ENCODE assay signal across 17 cellular contexts in genomic region chr13:80438521-80438920, GRCh38.
DNase-seq lines count a peak whose midpoint lies in the region; ATAC-seq and TF ChIP-seq lines count a peak whose summit lies in the region.
"Had no signal": no experiment of that assay in that cellular context is flagged by ENCODE, and none has a peak within 500 bp of the region (broad histone marks: within the 10 kb centered on the region; RNA-seq: fewer than 3 reads in every experiment).

No MANE protein-coding gene starts in this region.

- ATAC-seq in heart left ventricle, result no peak
- ATAC-seq in Right ventricle myocardium inferior, result no peak
- ATAC-seq in gastrocnemius medialis, result no peak
- no peak for ATAC-seq in HG03469 (IDR thresholded peaks at IDR 0.05; ENCODE audit: unreplicated experiment)
- ATAC-seq: A549; CD8-positive, alpha-beta T cell had no signal

- H3K4me3 ChIP-seq in heart left ventricle (no peak overlapping the region), right atrium auricular region (no peak overlapping the region), left ventricle myocardium inferior (no peak overlapping the region), gastrocnemius medialis (no peak overlapping the region)
- H3K4me3 ChIP-seq: A549; BLaER1 treated with 17β-estradiol and CSF1 and Interleukin-3, amounts not matched to agents 10 nM and 100 nM had no signal

- TF ChIP-seq POLR2A in heart left ventricle (IDR thresholded peaks at IDR 0.05) (no peak), gastrocnemius medialis (IDR thresholded peaks at IDR 0.05) (no peak)

- no peaks in the 10 kb centered on the region for H3K27me3 ChIP-seq in heart left ventricle
- H3K27me3 ChIP-seq in right atrium auricular region, result no peaks in the 10 kb centered on the region
- H3K27me3 ChIP-seq in left ventricle myocardium inferior (ENCODE audit: low read depth), result no peaks in the 10 kb centered on the region
- H3K27me3 ChIP-seq in gastrocnemius medialis, result no peaks in the 10 kb centered on the region

- H3K27ac ChIP-seq in heart left ventricle, result peak overlapping the region in 8 of 12 donors; percentile 4 to 85 (median 68)
- H3K27ac ChIP-seq in right atrium auricular region, result no peak overlapping the region
- H3K27ac ChIP-seq in left ventricle myocardium inferior (replicated peaks), result peak overlapping the region; percentile 79
- H3K27ac ChIP-seq in gastrocnemius medialis, result peak overlapping the region in 3 of 4 donors; percentile 52 to 60 (median 53)
- H3K27ac ChIP-seq: 22Rv1; A549; BLaER1 treated with 17β-estradiol and CSF1 and Interleukin-3, amounts not matched to agents 10 nM and 100 nM; C4-2B had no signal

- H3K36me3 ChIP-seq in heart left ventricle (no peaks in the 10 kb centered on the region), right atrium auricular region (no peaks in the 10 kb centered on the region), left ventricle myocardium inferior (no peaks in the 10 kb centered on the region), gastrocnemius medialis (no peaks in the 10 kb centered on the region)
- H3K36me3 ChIP-seq: BLaER1 treated with 17β-estradiol and CSF1 and Interleukin-3, amounts not matched to agents 10 nM and 100 nM had no signal

- intact Hi-C loops in heart left ventricle (cut with DNase I) (no loop called here), left ventricle myocardium inferior (cut with micrococcal nuclease) (no loop called here), Right ventricle myocardium inferior (cut with DNase I) (loop anchor here (5.0 kb wide), 1 partner anchor 76 kb away; no protein-coding TSS in a partner anchor), gastrocnemius medialis (cut with DNase I; ENCODE audit: low total_unique reads) (no loop called here)

- no peaks in the 10 kb centered on the region for H3K9me3 ChIP-seq in heart left ventricle
- H3K9me3 ChIP-seq in right atrium auricular region, result no peaks in the 10 kb centered on the region
- peaks cover 4% of the 10 kb centered on the region for H3K9me3 ChIP-seq in left ventricle myocardium inferior (replicated peaks)
- H3K9me3 ChIP-seq in gastrocnemius medialis, result no peaks in the 10 kb centered on the region
- H3K9me3 ChIP-seq: A549, Caco-2 had no signal

- in situ Hi-C loops in gastrocnemius medialis (cut with MboI; ENCODE audit: low sequenced_read_pairs in 4 of 4), result no loop called here

- peaks cover 0 to 38% (median 7%) of the 10 kb centered on the region in 12 donors for H3K4me1 ChIP-seq in heart left ventricle
- H3K4me1 ChIP-seq in right atrium auricular region, result no peaks in the 10 kb centered on the region
- peaks cover 19% of the 10 kb centered on the region for H3K4me1 ChIP-seq in left ventricle myocardium inferior
- H3K4me1 ChIP-seq in gastrocnemius medialis, result peaks cover 0 to 15% of the 10 kb centered on the region in 2 donors
- H3K4me1 ChIP-seq: A549, Caco-2 had no signal

- whole genome bisulfite sequencing in heart left ventricle, 4 donors, result 93 to 99% (median 96%) methylated on average over 3 of the region's 3 CpGs

- no peak for TF ChIP-seq CTCF in heart left ventricle (IDR thresholded peaks at IDR 0.05)
- TF ChIP-seq CTCF in right atrium auricular region (IDR thresholded peaks at IDR 0.05), result no peak
- TF ChIP-seq CTCF in left ventricle myocardium inferior (IDR thresholded peaks at IDR 0.05; ENCODE audit: borderline replicate concordance), result no peak
- TF ChIP-seq CTCF in gastrocnemius medialis (IDR thresholded peaks at IDR 0.05 in 4 of 5, conservative IDR thresholded peaks at IDR 0.05 in 1 of 5), result no peak

- DNase-seq in heart left ventricle (no peak), right atrium auricular region (ENCODE audit: low spot score) (no peak), left ventricle myocardium inferior (no peak), Right ventricle myocardium inferior (ENCODE audit: missing footprints) (no peak), gastrocnemius medialis (no peak)
- DNase-seq: AML-193; Caco-2; Calu3; CD4-positive, alpha-beta T cell; CD8-positive, alpha-beta T cell; DMS79 treated with DMSO at 0.1 percent for 48 hours; GF-D8 had no signal

Comparison
In these comparisons a context has a peak if more than half of its experiments do, and no peak if none do; other contexts are left out.
1. H3K27ac ChIP-seq: peak in heart left ventricle (8 of 12), left ventricle myocardium inferior (single experiment) and gastrocnemius medialis (3 of 4); none in right atrium auricular region (0 of 2).